Comparison of ENCODE assay signal across 9 cellular contexts in genomic region chr2:55283083-55283482, GRCh38. TPM values are rescaled to one million over a fixed set of nuclear protein-coding genes. Genes with fewer than 3 reads are reported as not detected.
DNase-seq lines count a peak whose midpoint lies in the region; ATAC-seq and TF ChIP-seq lines count a peak whose summit lies in the region.
"Had no signal": no experiment of that assay in that cellular context is flagged by ENCODE, and none has a peak within 500 bp of the region (broad histone marks: within the 10 kb centered on the region; RNA-seq: fewer than 3 reads in every experiment).

No MANE protein-coding gene starts in this region.

- H3K9me3 Mint-ChIP-seq in HFFc6 (no peaks in the 10 kb centered on the region), nephron (no peaks in the 10 kb centered on the region)

- peaks cover 2% of the 10 kb centered on the region for H3K27me3 Mint-ChIP-seq in HFFc6 (ENCODE audit: insufficient read depth)
- H3K27me3 Mint-ChIP-seq in nephron (ENCODE audit: low read depth), result peaks cover 12% of the 10 kb centered on the region

- peak overlapping the region in 2 of 11 experiments; percentile 81 to 88; a peak in 4 of 22 replicates for H3K9ac ChIP-seq in BLaER1 treated with 17β-estradiol and CSF1 and Interleukin-3, amounts not matched to agents 10 nM and 100 nM
- peak overlapping the region; percentile 90 for H3K9ac ChIP-seq in adipocyte (ENCODE audit: low read length)

- H3K4me3 Mint-ChIP-seq in HFFc6 (peak overlapping the region; percentile 14), nephron (peak overlapping the region; percentile 65 to 94 (median 79))

- H3K36me3 Mint-ChIP-seq in HFFc6 (ENCODE audit: low read depth) (peaks cover 12% of the 10 kb centered on the region), nephron (ENCODE audit: low read depth) (peaks cover 14% of the 10 kb centered on the region)

- no peak for ATAC-seq in GM21367 (IDR thresholded peaks at IDR 0.05; ENCODE audit: unreplicated experiment)

- peaks cover 7 to 45% (median 16%) of the 10 kb centered on the region in 11 experiments; a peak in 17 of 22 replicates for H3K36me3 ChIP-seq in BLaER1 treated with 17β-estradiol and CSF1 and Interleukin-3, amounts not matched to agents 10 nM and 100 nM
- peaks cover 6% of the 10 kb centered on the region for H3K36me3 ChIP-seq in adipocyte (ENCODE audit: control insufficient read depth, insufficient read depth, low read length, severe bottlenecking)

- H3K4me1 Mint-ChIP-seq in HFFc6 (ENCODE audit: low read depth) (peaks cover 27% of the 10 kb centered on the region), nephron (peaks cover 22% of the 10 kb centered on the region)

- H3K27ac ChIP-seq in BLaER1 treated with 17β-estradiol and CSF1 and Interleukin-3, amounts not matched to agents 10 nM and 100 nM, result no peak overlapping the region

- peak overlapping the region; percentile 63 to 83 (median 71); a peak in 16 of 20 replicates for H3K4me3 ChIP-seq in BLaER1 treated with 17β-estradiol and CSF1 and Interleukin-3, amounts not matched to agents 10 nM and 100 nM
- H3K4me3 ChIP-seq in adipocyte (ENCODE audit: low read length), result peak overlapping the region; percentile 89

- H3K4me1 ChIP-seq in BLaER1 treated with 17β-estradiol and CSF1 and Interleukin-3, amounts not matched to agents 10 nM and 100 nM, result peaks cover 6 to 19% (median 12%) of the 10 kb centered on the region in 10 experiments; a peak in 17 of 20 replicates
- peaks cover 19% of the 10 kb centered on the region for H3K4me1 ChIP-seq in adipocyte (ENCODE audit: control insufficient read depth, insufficient read depth, low read length)

- H3K27me3 ChIP-seq in BLaER1 treated with 17β-estradiol and CSF1 and Interleukin-3, amounts not matched to agents 10 nM and 100 nM, result no peaks in the 10 kb centered on the region
- no peaks in the 10 kb centered on the region for H3K27me3 ChIP-seq in adipocyte (replicated peaks; ENCODE audit: control insufficient read depth, insufficient read depth, low read length)

- H3K4me2 ChIP-seq in BLaER1 treated with 17β-estradiol and CSF1 and Interleukin-3, amounts not matched to agents 10 nM and 100 nM, result peak overlapping the region; percentile 83 to 89 (median 85)

- H3K27ac Mint-ChIP-seq in HFFc6, result no peak overlapping the region
- peak overlapping the region; percentile 63 to 96 (median 83) for H3K27ac Mint-ChIP-seq in nephron

- TF ChIP-seq CTCF in HFFc6 (IDR thresholded peaks at IDR 0.05), result no peak
- no peak for TF ChIP-seq CTCF in nephron (IDR thresholded peaks at IDR 0.05; ENCODE audit: unreplicated experiment in 3 of 3)

- H4K20me1 ChIP-seq in BLaER1 treated with 17β-estradiol and CSF1 and Interleukin-3, amounts not matched to agents 10 nM and 100 nM, result peaks cover 0 to 2% (median 0%) of the 10 kb centered on the region in 11 experiments; a peak in 1 of 22 replicates

- no peaks in the 10 kb centered on the region for H3K9me3 ChIP-seq in BLaER1 treated with 17β-estradiol and CSF1 and Interleukin-3, amounts not matched to agents 10 nM and 100 nM (replicated peaks in 1 of 11)
- no peaks in the 10 kb centered on the region for H3K9me3 ChIP-seq in adipocyte (ENCODE audit: control insufficient read depth, low read length)

- DNase-seq in HFFc6, result no peak
- DNase-seq in adipocyte (ENCODE audit: low read depth), result no peak
- DNase-seq in NCI-H510A (lab: John Stamatoyannopoulos, UW), result no peak
- no peak for DNase-seq in NCI-H2227 (lab: John Stamatoyannopoulos, UW; ENCODE audit: unreplicated experiment)
- no peak for DNase-seq in NCI-H526 (lab: John Stamatoyannopoulos, UW)
- DNase-seq: effector CD4-positive, alpha-beta T cell had no signal

RNA-seq across cellular contexts. Expression of gene MTIF2, which starts 14.1 kb away (rescaled TPM):
- 10 to 100 TPM; 22.4 to 28.7 (median 25.9) TPM for total RNA-seq in HFFc6 (2021; fragmentation: NEBNext Ultra II Directional; extraction: Animal tissue kit (Norgen Biotek cat#: 25700))

RNA-seq across cellular contexts. Expression of gene RPS27A, which starts 50.6 kb away (rescaled TPM):
- 100 to 1,000 TPM; 776 to 909 (median 882) TPM for total RNA-seq in HFFc6 (2021; fragmentation: NEBNext Ultra II Directional; extraction: Animal tissue kit (Norgen Biotek cat#: 25700))

RNA-seq across cellular contexts. Expression of gene CLHC1, which starts 51.0 kb away (rescaled TPM):
- total RNA-seq in HFFc6 (2021; fragmentation: NEBNext Ultra II Directional; extraction: Animal tissue kit (Norgen Biotek cat#: 25700)), result 1 to 10 TPM; 5.1 to 8.4 (median 6.2) TPM
